In genomic region chr9:134641989-134642384, GRCh38 we compare ENCODE assay signal across 10 cellular contexts. TPM values are rescaled to one million over a fixed set of nuclear protein-coding genes. Genes with fewer than 3 reads are reported as not detected.
DNase-seq lines count a peak whose midpoint lies in the region; ATAC-seq, FAIRE-seq and TF ChIP-seq lines count a peak whose summit lies in the region.
"Had no signal": no experiment of that assay in that cellular context is flagged by ENCODE, and none has a peak within 500 bp of the region (broad histone marks: within the 10 kb centered on the region; RNA-seq: fewer than 3 reads in every experiment).

No MANE protein-coding gene starts in this region.

- POLR2A ChIA-PET in A549 (lab: Yijun Ruan, JAX), result interaction anchor here (1.2 kb wide), 1 partner anchor 40 kb away, joined by 4 read pairs; no protein-coding TSS in a partner anchor

- H3K4me3 ChIP-seq in A549 (peak overlapping the region; percentile 73), MG63 (peak overlapping the region; percentile 69), esophagus (ENCODE audit: low read depth in 1 of 2, low read length in 2 of 2) (peak overlapping the region; percentile 43 to 65)

- peak overlapping the region; percentile 74 to 93 for H3K27ac ChIP-seq in A549
- peak overlapping the region; percentile 80 to 87 for H3K27ac ChIP-seq in esophagus (ENCODE audit: low read depth in 2 of 2, low read length in 1 of 2)

- H3K36me3 Mint-ChIP-seq in nephron progenitor cell (ENCODE audit: low read depth), result no peaks in the 10 kb centered on the region
- H3K36me3 Mint-ChIP-seq: naive thymus-derived CD4-positive, alpha-beta T cell had no signal

- CTCF ChIA-PET in A549 (lab: Yijun Ruan, JAX), result interaction anchor here (0.6 to 2.2 kb wide), 13 partner anchors 10 to 480 kb away, joined by 3 to 23 read pairs (median 7); no protein-coding TSS in a partner anchor

- ATAC-seq in A549, result peak; percentile 1 to 5; a peak in 3 of 6 replicates
- ATAC-seq in GM19467 (IDR thresholded peaks at IDR 0.05; ENCODE audit: unreplicated experiment), result no peak

- TF ChIP-seq POLR2A in A549 (IDR thresholded peaks at IDR 0.05; ENCODE audit: low read length) (no peak), erythroblast (IDR thresholded peaks at IDR 0.05; ENCODE audit: low read length) (no peak)

- FAIRE-seq in A549 (lab: Jason Lieb, UNC), result no peak

- H3K27ac Mint-ChIP-seq in nephron progenitor cell, result no peak overlapping the region
- H3K27ac Mint-ChIP-seq: naive thymus-derived CD4-positive, alpha-beta T cell; stimulated activated naive CD8-positive, alpha-beta T cell treated with anti-CD3 and anti-CD28 coated beads, Interleukin-15, Interleukin-2, amounts not matched to agents 100 ng/mL and 50 ng/mL, for 24 hours had no signal

- no peaks in the 10 kb centered on the region for H3K9me3 Mint-ChIP-seq in nephron progenitor cell
- H3K9me3 Mint-ChIP-seq: stimulated activated naive CD8-positive, alpha-beta T cell treated with anti-CD3 and anti-CD28 coated beads, Interleukin-15, Interleukin-2, amounts not matched to agents 100 ng/mL and 50 ng/mL, for 24 hours had no signal

- no peak for TF ChIP-seq RAD21 in A549 (conservative IDR thresholded peaks at IDR 0.05 in 1 of 2, IDR thresholded peaks at IDR 0.05 in 1 of 2)

- DNase-seq in A549 (ENCODE audit: low read depth in 1 of 2, low spot score in 1 of 2) (no peak), MG63 (peak; percentile 29), nephron progenitor cell (peak; percentile 50), erythroblast (lab: John Stamatoyannopoulos, UW) (no peak), NCI-H510A (lab: John Stamatoyannopoulos, UW) (no peak), COLO829 (ENCODE audit: low spot score) (no peak)

- peak overlapping the region; percentile 85 for H3K4me3 Mint-ChIP-seq in nephron progenitor cell

- TF ChIP-seq EP300 in A549 (IDR thresholded peaks at IDR 0.05), result no peak

- H3K4me1 ChIP-seq in A549 (peaks cover 55% of the 10 kb centered on the region), esophagus (ENCODE audit: control insufficient read depth in 2 of 2, insufficient read depth in 2 of 2, low read length in 1 of 2) (peaks cover 5 to 19% of the 10 kb centered on the region in 2 donors)

- H3K4me1 Mint-ChIP-seq in nephron progenitor cell, result peaks cover 74% of the 10 kb centered on the region

- H3K9me3 ChIP-seq in A549 (no peaks in the 10 kb centered on the region), MG63 (no peaks in the 10 kb centered on the region), esophagus (ENCODE audit: control insufficient read depth in 2 of 2, insufficient read depth in 1 of 2, low read depth in 1 of 2, low read length in 1 of 2) (no peaks in the 10 kb centered on the region)

- H3K27me3 ChIP-seq in MG63 (no peaks in the 10 kb centered on the region), esophagus (ENCODE audit: control insufficient read depth in 1 of 2, insufficient read depth in 2 of 2, low read length in 2 of 2) (no peaks in the 10 kb centered on the region)

- peak overlapping the region; percentile 94 for H3K4me2 ChIP-seq in A549

- TF ChIP-seq CTCF in A549 (IDR thresholded peaks at IDR 0.05), result no peak
- TF ChIP-seq CTCF in nephron progenitor cell (IDR thresholded peaks at IDR 0.05), result no peak

- peaks cover 10% of the 10 kb centered on the region for H3K27me3 Mint-ChIP-seq in nephron progenitor cell (ENCODE audit: low read depth, poor library complexity)

- 0% methylated on average over 1 of the region's 59 CpGs for WGBS in A549 (ENCODE audit: missing lambda C conversion rate)
- WGBS in esophagus, 2 donors, result 1% methylated on average over 41 to 59 of the region's 59 CpGs

- H3K36me3 ChIP-seq in MG63 (peaks cover 20% of the 10 kb centered on the region), esophagus (ENCODE audit: control insufficient read depth in 2 of 2, insufficient read depth in 2 of 2, low read length in 1 of 2) (no peaks in the 10 kb centered on the region)

TF ChIP-seq in A549, 52 proteins besides CTCF, POLR2A, EP300 and RAD21:
- TF ChIP-seq ATOH8 (CRISPR knock-in tag; IDR thresholded peaks at IDR 0.05; ENCODE audit: low read depth), result no peak
- 0 out of 5 replicates have a peak, but pooled peaks of 1 of the 2 experiments have one; percentile 21 for TF ChIP-seq JUN (IDR thresholded peaks at IDR 0.05)

RNA-seq across cellular contexts. Expression of gene COL5A1, which starts 0.4 kb away (rescaled TPM):
- 15.2 and 16.1 TPM in 2 replicates for polyA plus RNA-seq in A549 (2011; rRNA removed)
- polyA plus RNA-seq in A549 (2012; cell fraction: cytosol; rRNA removed), result 19.4 and 22.8 TPM in 2 replicates
- polyA plus RNA-seq in A549 (2012; cell fraction: nucleus; rRNA removed), result 109 and 117 TPM in 2 replicates
- 50.7 to 72.3 TPM (median 67.5 TPM) in 3 replicates for polyA plus RNA-seq in A549 (2017; fragmentation: RNase III; extraction: RNeasy Plus Mini Kit Qiagen cat#74134 plus additional on column Dnase treatment)
- 18.7 and 27.1 TPM in 2 replicates for polyA minus RNA-seq in A549 (2011; rRNA and poly(A)+ RNA removed)
- total RNA-seq in MG63 (2014; rRNA removed; shearing (Covaris generic); ENCODE audit: low replicate concordance), result 78.9 and 92.0 TPM in 2 replicates
- 1 to 10 TPM; 3.5 to 7.6 TPM for polyA plus RNA-seq in esophagus
- polyA plus RNA-seq: naive thymus-derived CD4-positive, alpha-beta T cell had no signal

Comparison
In these comparisons a context has a peak if more than half of its experiments do, and no peak if none do; other contexts are left out.
1. DNase-seq: peak in MG63 (single experiment) and nephron progenitor cell (single experiment); none in A549 (0 of 2), erythroblast (0 of 2), NCI-H510A (single experiment) and COLO829 (single experiment).
2. Peak in every context shown above with its lines, with median percentiles within 50 percentile points of each other: H3K4me3 ChIP-seq.